18 cellular contexts compared by ENCODE assay signal in genomic region chr2:169258045-169258601, GRCh38.
"Had no signal": no experiment of that assay in that cellular context is flagged by ENCODE, and none has a peak within 500 bp of the region (broad histone marks: within the 10 kb centered on the region; RNA-seq: fewer than 3 reads in every experiment).

No MANE protein-coding gene starts in this region.

- H3K36me3 Mint-ChIP-seq: activated naive CD8-positive, alpha-beta T cell treated with anti-CD3 and anti-CD28 coated beads, Interleukin-2, amount 10 ng/mL, durations not matched to agents 7 days and 5 days; naive thymus-derived CD4-positive, alpha-beta T cell had no signal

- H2AFZ ChIP-seq: hepatocyte had no signal

- H3K27ac Mint-ChIP-seq: activated CD4-positive, alpha-beta memory T cell treated with anti-CD3 and anti-CD28 coated beads, Interleukin-2, amount 10 ng/mL, durations not matched to agents 7 days and 5 days; activated naive CD8-positive, alpha-beta T cell treated with anti-CD3 and anti-CD28 coated beads, Interleukin-2, amount 10 ng/mL, durations not matched to agents 7 days and 5 days; activated T-cell treated with anti-CD3 and anti-CD28 coated beads, Interleukin-2, amount 50 U/mL, for 72 hours; naive thymus-derived CD4-positive, alpha-beta T cell; T-helper 2 cell treated with Interferon-gamma antibody and Interleukin-4, amounts not matched to agents 5 μg/mL and 100 μg/mL, for 36 hours had no signal

- H3K4me1 Mint-ChIP-seq: activated CD4-positive, alpha-beta memory T cell treated with anti-CD3 and anti-CD28 coated beads, Interleukin-2, amount 10 ng/mL, durations not matched to agents 7 days and 5 days; activated naive CD8-positive, alpha-beta T cell treated with anti-CD3 and anti-CD28 coated beads, Interleukin-2, amount 10 ng/mL, durations not matched to agents 7 days and 5 days; naive thymus-derived CD4-positive, alpha-beta T cell had no signal

- H3K9me3 Mint-ChIP-seq: activated CD4-positive, alpha-beta memory T cell treated with anti-CD3 and anti-CD28 coated beads, Interleukin-2, amount 10 ng/mL, durations not matched to agents 7 days and 5 days; activated naive CD8-positive, alpha-beta T cell treated with anti-CD3 and anti-CD28 coated beads, Interleukin-2, amount 10 ng/mL, durations not matched to agents 7 days and 5 days; T-helper 2 cell treated with Interferon-gamma antibody and Interleukin-4, amounts not matched to agents 5 μg/mL and 100 μg/mL, for 36 hours had no signal

- H3K79me2 ChIP-seq: hepatocyte had no signal

- H3K27ac ChIP-seq: ascending aorta, coronary artery, gastroesophageal sphincter, hepatocyte, lower lobe of right lung, skin epidermis, stomach, thoracic aorta, uterus had no signal

- H3K4me3 Mint-ChIP-seq: activated CD4-positive, alpha-beta memory T cell treated with anti-CD3 and anti-CD28 coated beads, Interleukin-2, amount 10 ng/mL, durations not matched to agents 7 days and 5 days; activated naive CD8-positive, alpha-beta T cell treated with anti-CD3 and anti-CD28 coated beads, Interleukin-2, amount 10 ng/mL, durations not matched to agents 7 days and 5 days; activated T-cell treated with anti-CD3 and anti-CD28 coated beads, Interleukin-2, amount 50 U/mL, for 72 hours; naive thymus-derived CD4-positive, alpha-beta T cell; T-helper 2 cell treated with Interferon-gamma antibody and Interleukin-4, amounts not matched to agents 5 μg/mL and 100 μg/mL, for 36 hours had no signal

- H3K4me1 ChIP-seq: ascending aorta, gastroesophageal sphincter, lower lobe of right lung, stomach, uterus had no signal

- DNase-seq: activated CD4-positive, alpha-beta memory T cell treated with anti-CD3 and anti-CD28 coated beads, Interleukin-2, amount 10 ng/mL, durations not matched to agents 7 days and 5 days; activated CD4-positive, alpha-beta T cell treated with anti-CD3 and anti-CD28 coated beads for 1 hour; activated naive CD8-positive, alpha-beta T cell treated with anti-CD3 and anti-CD28 coated beads, Interleukin-2, amount 10 ng/mL, durations not matched to agents 7 days and 5 days; activated T-cell treated with anti-CD3 and anti-CD28 coated beads, Interleukin-2, amount 50 U/mL, for 72 hours; caudate nucleus; effector CD4-positive, alpha-beta T cell; lower lobe of right lung; naive thymus-derived CD4-positive, alpha-beta T cell; stimulated activated CD4-positive, alpha-beta T cell treated with anti-CD3 and anti-CD28 coated beads, Interleukin-4, amount 100 ng/mL, for 4 hours; stomach; uterus had no signal

- ATAC-seq: activated T-cell treated with anti-CD3 and anti-CD28 coated beads, Interleukin-2, amount 50 U/mL, for 72 hours; gastroesophageal sphincter; naive thymus-derived CD4-positive, alpha-beta T cell had no signal

- H3K9me3 ChIP-seq: ascending aorta, gastroesophageal sphincter, lower lobe of right lung, stomach, thoracic aorta, uterus had no signal

- H3K4me2 ChIP-seq: hepatocyte had no signal

- H3K36me3 ChIP-seq: ascending aorta, gastroesophageal sphincter, lower lobe of right lung, stomach, thoracic aorta, uterus had no signal

- H3K27me3 ChIP-seq: ascending aorta, gastroesophageal sphincter, hepatocyte, stomach, uterus had no signal

- H3K4me3 ChIP-seq: ascending aorta, coronary artery, gastroesophageal sphincter, hepatocyte, lower lobe of right lung, skin epidermis, stomach, thoracic aorta, uterus had no signal
